18 cellular contexts compared by ENCODE assay signal in genomic region chr12:79549531-79550271, GRCh38.
A peak's percentile ranks its signal among the peaks of the same experiment; 100 is the strongest.
DNase-seq lines count a peak whose midpoint lies in the region; ATAC-seq and TF ChIP-seq lines count a peak whose summit lies in the region.
"Had no signal": no experiment of that assay in that cellular context is flagged by ENCODE, and none has a peak within 500 bp of the region (broad histone marks: within the 10 kb centered on the region; RNA-seq: fewer than 3 reads in every experiment).

No MANE protein-coding gene starts in this region.

- DNase-seq in Calu3 (no peak), RWPE2 (ENCODE audit: low spot score) (no peak), fibroblast of the aortic adventitia (ENCODE audit: low read depth) (peak; percentile 91), osteocyte (ENCODE audit: extremely low spot score, unreplicated experiment) (no peak), NCI-H187 treated with DMSO at 0.1 percent for 48 hours (lab: John Stamatoyannopoulos, UW) (no peak), T-helper 2 cell (no peak), GM13976 (ENCODE audit: low spot score) (no peak)
- DNase-seq in stimulated activated CD4-positive, alpha-beta T cell treated with anti-CD3 and anti-CD28 coated beads, Interleukin-15, amount 100 ng/mL, for 24 hours, result no peak
- DNase-seq: activated CD4-positive, alpha-beta T cell treated with anti-CD3 and anti-CD28 coated beads for 4 hours; activated T-cell treated with anti-CD3 and anti-CD28 coated beads, Interleukin-2, amount 50 U/mL, for 1 hour; dermis blood vessel endothelial cell; EL; NCI-H146; NCI-H524 treated with DMSO at 0.1 percent for 48 hours; T-helper 17 cell; testis had no signal

- H3K9me3 ChIP-seq in RWPE2 (ENCODE audit: severe bottlenecking), result no peaks in the 10 kb centered on the region
- H3K9me3 ChIP-seq: testis had no signal

- intact Hi-C loops in Calu3 (cut with micrococcal nuclease; ENCODE audit: unreplicated experiment), result loop anchor here (10.0 kb wide), 1 partner anchor 725 kb away; no protein-coding TSS in a partner anchor

- H3K27ac ChIP-seq in RWPE2 (ENCODE audit: poor library complexity, severe bottlenecking), result peak overlapping the region; percentile 99
- H3K27ac ChIP-seq: BLaER1, testis had no signal

- H3K27me3 Mint-ChIP-seq in Calu3 (ENCODE audit: unreplicated experiment) (no peaks in the 10 kb centered on the region), osteocyte (ENCODE audit: unreplicated experiment) (no peaks in the 10 kb centered on the region)

- H3K4me1 ChIP-seq in RWPE2 (ENCODE audit: insufficient read depth, poor library complexity, severe bottlenecking), result peaks cover 37% of the 10 kb centered on the region
- H3K4me1 ChIP-seq: BLaER1 had no signal

- CTCF ChIA-PET in Calu3 (lab: Charles Lee), result interaction anchor here (1.0 kb wide), 1 partner anchor 130 kb away, joined by 8 read pairs; no protein-coding TSS in a partner anchor

- H3K36me3 Mint-ChIP-seq in Calu3 (ENCODE audit: insufficient read depth, unreplicated experiment) (peaks cover 54% of the 10 kb centered on the region), osteocyte (ENCODE audit: unreplicated experiment) (peaks cover 27% of the 10 kb centered on the region)

- no TSS peak for BruUV-seq in Calu3 (replicated peaks; lab: Mats Ljungman, UMichigan)

- H3K27me3 ChIP-seq in RWPE2 (ENCODE audit: insufficient read depth, poor library complexity, severe bottlenecking), result no peaks in the 10 kb centered on the region
- H3K27me3 ChIP-seq: BLaER1, testis had no signal

- ATAC-seq in RWPE2 (ENCODE audit: low read depth), result no peak
- ATAC-seq: K562, T-helper 17 cell had no signal

- H3K4me3 Mint-ChIP-seq in Calu3 (ENCODE audit: low read depth, unreplicated experiment) (no peak overlapping the region), osteocyte (ENCODE audit: unreplicated experiment) (no peak overlapping the region)
- H3K4me3 Mint-ChIP-seq: T-helper 17 cell had no signal

- in situ Hi-C loops in GM13976 (cut with MboI; ENCODE audit: low sequenced_read_pairs, unreplicated experiment), result loop anchor here (10.0 to 25.0 kb wide), 2 partner anchors 185 to 638 kb away; no protein-coding TSS in a partner anchor

- TF ChIP-seq CTCF in Calu3 (IDR thresholded peaks at IDR 0.05; ENCODE audit: unreplicated experiment) (no peak), RWPE2 (IDR thresholded peaks at IDR 0.05; ENCODE audit: poor library complexity, severe bottlenecking) (no peak), fibroblast of the aortic adventitia (IDR thresholded peaks at IDR 0.05; ENCODE audit: insufficient read depth, low read length) (no peak), osteocyte (IDR thresholded peaks at IDR 0.05) (no peak), GM13976 (IDR thresholded peaks at IDR 0.05; ENCODE audit: borderline replicate concordance, control extremely low read depth, extremely low read depth, insufficient read depth, missing control alignments) (no peak)

- H3K4me1 Mint-ChIP-seq in Calu3 (ENCODE audit: low read depth, unreplicated experiment) (peaks cover 70% of the 10 kb centered on the region), osteocyte (ENCODE audit: unreplicated experiment) (peaks cover 66% of the 10 kb centered on the region)

- H3K27ac Mint-ChIP-seq in Calu3 (ENCODE audit: unreplicated experiment), result peak overlapping the region; percentile 83
- H3K27ac Mint-ChIP-seq in osteocyte (ENCODE audit: unreplicated experiment), result peak overlapping the region; percentile 89
- H3K27ac Mint-ChIP-seq: T-helper 17 cell had no signal

- H3K36me3 ChIP-seq in RWPE2 (ENCODE audit: low read depth), result peaks cover 14% of the 10 kb centered on the region

- H3K9me3 Mint-ChIP-seq in Calu3 (ENCODE audit: low read depth, unreplicated experiment) (peaks cover 12% of the 10 kb centered on the region), osteocyte (ENCODE audit: unreplicated experiment) (no peaks in the 10 kb centered on the region)

- H3K4me3 ChIP-seq in RWPE2 (ENCODE audit: severe bottlenecking) (no peak overlapping the region), fibroblast of the aortic adventitia (ENCODE audit: low read depth, low read length) (no peak overlapping the region)
- H3K4me3 ChIP-seq: BLaER1, K562, testis had no signal
